ENCODE assay signal across 26 cellular contexts in genomic region chr10:124351481-124352220, GRCh38.
DNase-seq lines count a peak whose midpoint lies in the region; ATAC-seq and TF ChIP-seq lines count a peak whose summit lies in the region.
"Had no signal": no experiment of that assay in that cellular context is flagged by ENCODE, and none has a peak within 500 bp of the region (broad histone marks: within the 10 kb centered on the region; RNA-seq: fewer than 3 reads in every experiment).

No MANE protein-coding gene starts in this region.

- dilution Hi-C loops in mammary epithelial cell (cut with HindIII; ENCODE audit: low sequenced_read_pairs) = no loop called here

- H3K9ac ChIP-seq in mammary epithelial cell (ENCODE audit: insufficient read depth, low read length) = no peak overlapping the region

- in situ Hi-C loops in mammary epithelial cell (cut with MboI; ENCODE audit: low sequenced_read_pairs in 2 of 2) = no loop called here

- ATAC-seq in right lobe of liver = peak; percentile 14 to 69 (median 34)
- ATAC-seq: GM12878; naive thymus-derived CD8-positive, alpha-beta T cell had no signal

- POLR2A ChIA-PET in MCF 10A (lab: Yijun Ruan, JAX) (no interaction called here), RWPE1 (lab: Yijun Ruan, JAX; ENCODE audit: low non-redundant PET) (no interaction called here)

- no peaks in the 10 kb centered on the region for H3K9me3 Mint-ChIP-seq in MCF 10A (ENCODE audit: unreplicated experiment)
- H3K9me3 Mint-ChIP-seq: activated naive CD8-positive, alpha-beta T cell treated with anti-CD3 and anti-CD28 coated beads, Interleukin-2, amount 10 ng/mL, durations not matched to agents 7 days and 5 days; central memory CD8-positive, alpha-beta T cell; mesothelial cell of epicardium; naive thymus-derived CD8-positive, alpha-beta T cell had no signal

- CTCF ChIA-PET in MCF 10A (lab: Yijun Ruan, JAX) = no interaction called here
- CTCF ChIA-PET in mammary epithelial cell (lab: Charles Lee; ENCODE audit: low non-redundant PET) = interaction anchor here (0.7 kb wide), 1 partner anchor 244 kb away, joined by 3 read pairs; no protein-coding TSS in a partner anchor
- CTCF ChIA-PET in RWPE1 (lab: Yijun Ruan, JAX) = no interaction called here

- no peak for TF ChIP-seq CTCF in MCF 10A (IDR thresholded peaks at IDR 0.05; ENCODE audit: unreplicated experiment)
- no peak for TF ChIP-seq CTCF in mammary epithelial cell (conservative IDR thresholded peaks at IDR 0.05 in 1 of 2, IDR thresholded peaks at IDR 0.05 in 1 of 2; ENCODE audit: extremely low read depth in 1 of 2, insufficient read depth in 1 of 2, low read depth in 1 of 2, low read length in 2 of 2)
- TF ChIP-seq CTCF in RWPE1 (conservative IDR thresholded peaks at IDR 0.05; ENCODE audit: low read depth) = no peak
- TF ChIP-seq CTCF in right lobe of liver (IDR thresholded peaks at IDR 0.05) = no peak
- TF ChIP-seq CTCF in tibial artery (IDR thresholded peaks at IDR 0.05) = no peak

- no peaks in the 10 kb centered on the region for H4K20me1 ChIP-seq in mammary epithelial cell (ENCODE audit: insufficient read depth, low read length)

- H3K79me2 ChIP-seq in mammary epithelial cell (ENCODE audit: insufficient read depth, low read length) = no peaks in the 10 kb centered on the region

- no TSS peak for BruUV-seq in MCF 10A (replicated peaks; lab: Mats Ljungman, UMichigan)
- no TSS peak for BruUV-seq in mammary epithelial cell (replicated peaks; lab: Mats Ljungman, UMichigan)

- no peak overlapping the region for H3K4me3 Mint-ChIP-seq in MCF 10A (ENCODE audit: unreplicated experiment)
- H3K4me3 Mint-ChIP-seq: activated naive CD8-positive, alpha-beta T cell treated with anti-CD3 and anti-CD28 coated beads, Interleukin-2, amount 10 ng/mL, durations not matched to agents 7 days and 5 days; CD14-positive monocyte; central memory CD8-positive, alpha-beta T cell; mesothelial cell of epicardium had no signal

- TF ChIP-seq POLR2A in right lobe of liver (IDR thresholded peaks at IDR 0.05) = no peak

- H3K27me3 ChIP-seq in mammary epithelial cell (ENCODE audit: insufficient read depth, low read length) (no peaks in the 10 kb centered on the region), right lobe of liver (no peaks in the 10 kb centered on the region), tibial artery (no peaks in the 10 kb centered on the region)

- no peak overlapping the region for H3K4me3 ChIP-seq in mammary epithelial cell (replicated peaks in 1 of 3; ENCODE audit: insufficient read depth in 1 of 3, low read depth in 2 of 3, low read length in 3 of 3)
- no peak overlapping the region for H3K4me3 ChIP-seq in right lobe of liver
- H3K4me3 ChIP-seq in tibial artery = no peak overlapping the region
- H3K4me3 ChIP-seq: GM12878, SK-N-MC, thoracic aorta had no signal

- 81% methylated on average over 6 of the region's 10 CpGs for WGBS in mammary epithelial cell (ENCODE audit: low coverage, missing lambda C conversion rate)
- 63% methylated on average over 3 of the region's 10 CpGs for WGBS in right lobe of liver (ENCODE audit: insufficient coverage, low coverage, low lambda C conversion rate, missing lambda C conversion rate)

- peak; percentile 78 for DNase-seq in MCF 10A (ENCODE audit: unreplicated experiment)
- no peak for DNase-seq in mammary epithelial cell
- DNase-seq in RWPE1 (ENCODE audit: low spot score) = no peak
- peak in 2 of 3 donors; percentile 69 to 72 for DNase-seq in right lobe of liver
- DNase-seq in tibial artery = peak; percentile 12 to 52
- DNase-seq in NCI-H526 treated with DMSO at 0.1 percent for 48 hours (lab: John Stamatoyannopoulos, UW) = no peak
- DNase-seq in NCI-H226 = no peak
- no peak for DNase-seq in KG1 (lab: John Stamatoyannopoulos, UW)
- DNase-seq: activated CD4-positive, alpha-beta T cell treated with anti-CD3 and anti-CD28 coated beads for 48 hours; activated naive CD8-positive, alpha-beta T cell treated with anti-CD3 and anti-CD28 coated beads, Interleukin-2, amount 10 ng/mL, durations not matched to agents 7 days and 5 days; Kasumi-1; kidney glomerular epithelial cell; naive thymus-derived CD8-positive, alpha-beta T cell; NCI-H1105 treated with DMSO at 0.1 percent for 48 hours; NCI-H2081 treated with DMSO at 0.1 percent for 48 hours; NCI-H510A; stimulated activated CD4-positive, alpha-beta T cell treated with anti-CD3 and anti-CD28 coated beads, Interleukin-12 subunit alpha, Interleukin-12 subunit beta, amount 100 ng/mL, for 4 hours; stimulated activated CD4-positive, alpha-beta T cell treated with anti-CD3 and anti-CD28 coated beads, Interleukin-4, amount 100 ng/mL, for 4 hours; stimulated activated naive CD4-positive, alpha-beta T cell; T-helper 2 cell had no signal

- no peaks in the 10 kb centered on the region for H3K36me3 ChIP-seq in mammary epithelial cell (ENCODE audit: insufficient read depth, low read length)
- H3K36me3 ChIP-seq in right lobe of liver = no peaks in the 10 kb centered on the region
- no peaks in the 10 kb centered on the region for H3K36me3 ChIP-seq in tibial artery
- H3K36me3 ChIP-seq: thoracic aorta had no signal

- no peak overlapping the region for H3K4me2 ChIP-seq in mammary epithelial cell (ENCODE audit: insufficient read depth, low read depth, low read length)

- no peaks in the 10 kb centered on the region for H3K9me3 ChIP-seq in mammary epithelial cell (replicated peaks; ENCODE audit: insufficient read depth, low read length)
- H3K9me3 ChIP-seq in right lobe of liver = no peaks in the 10 kb centered on the region
- H3K9me3 ChIP-seq in tibial artery = no peaks in the 10 kb centered on the region
- H3K9me3 ChIP-seq: thoracic aorta had no signal

- H3K27ac Mint-ChIP-seq in MCF 10A (ENCODE audit: low read depth, unreplicated experiment) = peak overlapping the region; percentile 23
- H3K27ac Mint-ChIP-seq: activated naive CD8-positive, alpha-beta T cell treated with anti-CD3 and anti-CD28 coated beads, Interleukin-2, amount 10 ng/mL, durations not matched to agents 7 days and 5 days; mesothelial cell of epicardium had no signal

- no peak overlapping the region for H2AFZ ChIP-seq in mammary epithelial cell (ENCODE audit: low read depth, low read length)

- no peaks in the 10 kb centered on the region for H3K27me3 Mint-ChIP-seq in MCF 10A (ENCODE audit: insufficient read depth, unreplicated experiment)

- intact Hi-C loops in MCF 10A (cut with micrococcal nuclease) = no loop called here
- intact Hi-C loops in mammary epithelial cell (cut with micrococcal nuclease) = loop anchor here (10.0 kb wide), 1 partner anchor 1053 kb away; no protein-coding TSS in a partner anchor
- intact Hi-C loops in right lobe of liver (cut with DNase I) = no loop called here
- intact Hi-C loops in tibial artery (cut with DNase I; ENCODE audit: low total_unique reads) = no loop called here

- H3K4me1 Mint-ChIP-seq in MCF 10A (ENCODE audit: insufficient read depth, unreplicated experiment) = peaks cover 9% of the 10 kb centered on the region

- H3K4me1 ChIP-seq in mammary epithelial cell (ENCODE audit: insufficient read depth, low read length) (peaks cover 11% of the 10 kb centered on the region), right lobe of liver (peaks cover 0 to 11% (median 3%) of the 10 kb centered on the region in 4 donors), tibial artery (peaks cover 0 to 23% (median 12%) of the 10 kb centered on the region in 4 donors)

- no peaks in the 10 kb centered on the region for H3K36me3 Mint-ChIP-seq in MCF 10A (ENCODE audit: insufficient read depth, unreplicated experiment)
- H3K36me3 Mint-ChIP-seq: activated naive CD8-positive, alpha-beta T cell treated with anti-CD3 and anti-CD28 coated beads, Interleukin-2, amount 10 ng/mL, durations not matched to agents 7 days and 5 days; mesothelial cell of epicardium; naive thymus-derived CD8-positive, alpha-beta T cell had no signal

- H3K27ac ChIP-seq in mammary epithelial cell (ENCODE audit: insufficient read depth, low read depth, low read length) (no peak overlapping the region), RWPE1 (0 out of 2 replicates have a peak overlapping the region, but pooled peaks have one; percentile 16), right lobe of liver (no peak overlapping the region), tibial artery (no peak overlapping the region)
- H3K27ac ChIP-seq: SK-N-MC, thoracic aorta had no signal

Comparison
In these comparisons a context has a peak if more than half of its experiments do, and no peak if none do; other contexts are left out.
1. DNase-seq: peak in MCF 10A (single experiment), right lobe of liver (2 of 3) and tibial artery (2 of 2); none in mammary epithelial cell (single experiment), RWPE1 (single experiment), NCI-H526 treated with DMSO at 0.1 percent for 48 hours (single experiment), NCI-H226 (single experiment) and KG1 (single experiment).